6 cellular contexts compared by ENCODE assay signal in the genomic region with DNA sequence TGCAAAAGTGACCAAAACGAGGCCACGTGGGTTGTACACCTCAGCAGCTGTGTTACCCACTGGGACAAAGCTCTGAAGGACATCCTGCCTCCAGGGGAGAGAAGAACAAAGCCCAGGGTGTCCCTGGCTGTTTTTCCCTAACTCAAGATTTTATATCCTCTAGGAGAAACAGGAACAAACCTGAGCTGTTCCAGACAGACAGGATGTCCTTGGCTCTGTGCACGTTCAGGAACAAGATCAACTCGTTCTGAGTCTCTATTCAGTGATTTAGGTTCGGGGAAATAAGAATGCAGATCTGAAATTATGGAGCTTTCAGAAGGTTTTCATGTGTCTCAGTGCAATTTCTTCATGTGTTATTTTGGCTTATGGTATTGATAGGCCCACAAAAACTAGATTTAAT.
DNase-seq lines count a peak whose midpoint lies in the region; ATAC-seq and TF ChIP-seq lines count a peak whose summit lies in the region.
"Not testable (repeated sequence)": the region's sequence is repeated elsewhere in the genome, so short reads cannot be mapped to it uniquely, and the experiment has no call there.

No MANE protein-coding gene starts in this region.

- not testable (repeated sequence) for H3K4me3 Mint-ChIP-seq in activated CD4-positive, alpha-beta T cell treated with anti-CD3 and anti-CD28 coated beads, Interleukin-2, amount 10 ng/mL, durations not matched to agents 24 days and 14 days; central memory CD8-positive, alpha-beta T cell

- H3K27me3 Mint-ChIP-seq in activated CD4-positive, alpha-beta T cell treated with anti-CD3 and anti-CD28 coated beads, Interleukin-2, amount 10 ng/mL, durations not matched to agents 24 days and 14 days, result not testable (repeated sequence)
- H3K27me3 Mint-ChIP-seq in central memory CD8-positive, alpha-beta T cell, result peaks cover 16% of the 10 kb centered on the region

- ATAC-seq in central memory CD8-positive, alpha-beta T cell (replicated peaks; ENCODE audit: extremely low read depth, poor library complexity, severe bottlenecking), result not testable (repeated sequence)

- not testable (repeated sequence) for H4K20me1 ChIP-seq in OCI-LY3 (ENCODE audit: insufficient read depth, low read length)

- not testable (repeated sequence) for H3K27ac Mint-ChIP-seq in activated CD4-positive, alpha-beta T cell treated with anti-CD3 and anti-CD28 coated beads, Interleukin-2, amount 10 ng/mL, durations not matched to agents 24 days and 14 days
- H3K27ac Mint-ChIP-seq in central memory CD8-positive, alpha-beta T cell (ENCODE audit: low read depth), result peak overlapping the region; percentile 76

- TF ChIP-seq CTCF in C4-2B (conservative IDR thresholded peaks at IDR 0.05); LNCaP clone FGC (IDR thresholded peaks at IDR 0.05; ENCODE audit: control insufficient read depth, extremely low read depth, insufficient read depth); OCI-LY3 (IDR thresholded peaks at IDR 0.05; ENCODE audit: low read depth, low read length); prostate gland (IDR thresholded peaks at IDR 0.05): not testable (repeated sequence)

- H3K4me1 Mint-ChIP-seq in activated CD4-positive, alpha-beta T cell treated with anti-CD3 and anti-CD28 coated beads, Interleukin-2, amount 10 ng/mL, durations not matched to agents 24 days and 14 days, result peaks cover 51% of the 10 kb centered on the region
- peaks cover 41% of the 10 kb centered on the region for H3K4me1 Mint-ChIP-seq in central memory CD8-positive, alpha-beta T cell

- TF ChIP-seq POLR2A in prostate gland (IDR thresholded peaks at IDR 0.05), result not testable (repeated sequence)

- H3K4me2 ChIP-seq in OCI-LY3 (ENCODE audit: low read length), result 0 out of 2 replicates have a peak overlapping the region, but pooled peaks have one; percentile 20

- H3K27ac ChIP-seq in C4-2B (peak overlapping the region; percentile 59), prostate gland (peak overlapping the region in 1 of 2 donors; percentile 48)
- H3K27ac ChIP-seq in OCI-LY3 (ENCODE audit: low read length), result not testable (repeated sequence)

- intact Hi-C loops in activated CD4-positive, alpha-beta T cell treated with anti-CD3 and anti-CD28 coated beads, Interleukin-2, amount 10 ng/mL, durations not matched to agents 24 days and 14 days (cut with micrococcal nuclease); prostate gland (cut with DNase I): not testable (repeated sequence)

- not testable (repeated sequence) for H3K9ac ChIP-seq in OCI-LY3 (ENCODE audit: low read length)

- not testable (repeated sequence) for H3K4me3 ChIP-seq in LNCaP clone FGC (ENCODE audit: low read depth, low read length); OCI-LY3 (ENCODE audit: low read length); prostate gland

- not testable (repeated sequence) for H3K27me3 ChIP-seq in OCI-LY3 (ENCODE audit: low read depth, low read length); prostate gland (replicated peaks; ENCODE audit: insufficient read depth)

- H3K79me2 ChIP-seq in OCI-LY3 (ENCODE audit: low read length), result not testable (repeated sequence)

- H3K36me3 ChIP-seq in OCI-LY3 (replicated peaks; ENCODE audit: low read depth, low read length); prostate gland: not testable (repeated sequence)

- H3K36me3 Mint-ChIP-seq in activated CD4-positive, alpha-beta T cell treated with anti-CD3 and anti-CD28 coated beads, Interleukin-2, amount 10 ng/mL, durations not matched to agents 24 days and 14 days (ENCODE audit: low read depth); central memory CD8-positive, alpha-beta T cell (ENCODE audit: insufficient read depth): not testable (repeated sequence)

- not testable (repeated sequence) for H3K9me3 Mint-ChIP-seq in activated CD4-positive, alpha-beta T cell treated with anti-CD3 and anti-CD28 coated beads, Interleukin-2, amount 10 ng/mL, durations not matched to agents 24 days and 14 days; central memory CD8-positive, alpha-beta T cell

- DNase-seq in LNCaP clone FGC (ENCODE audit: low read depth), result peak; percentile 69
- DNase-seq in activated CD4-positive, alpha-beta T cell treated with anti-CD3 and anti-CD28 coated beads, Interleukin-2, amount 10 ng/mL, durations not matched to agents 24 days and 14 days, result peak; percentile 49
- DNase-seq in central memory CD8-positive, alpha-beta T cell (ENCODE audit: low spot score in 2 of 2), result not testable (repeated sequence)
- peak; percentile 33 for DNase-seq in prostate gland (ENCODE audit: low spot score)

- H3K4me1 ChIP-seq in OCI-LY3 (ENCODE audit: low read length), result peaks cover 24% of the 10 kb centered on the region
- not testable (repeated sequence) for H3K4me1 ChIP-seq in prostate gland (replicated peaks)

- H2AFZ ChIP-seq in OCI-LY3 (ENCODE audit: low read depth, low read length), result not testable (repeated sequence)

- not testable (repeated sequence) for H3K9me3 ChIP-seq in OCI-LY3 (ENCODE audit: insufficient read depth, low read length); prostate gland

- WGBS in prostate gland, result 17% methylated on average over 5 of the region's 5 CpGs
